Comparison of ENCODE assay signal across 31 cellular contexts in genomic region chr11:42237701-42238235, GRCh38.
DNase-seq lines count a peak whose midpoint lies in the region; ATAC-seq and TF ChIP-seq lines count a peak whose summit lies in the region.
"Had no signal": no experiment of that assay in that cellular context is flagged by ENCODE, and none has a peak within 500 bp of the region (broad histone marks: within the 10 kb centered on the region; RNA-seq: fewer than 3 reads in every experiment).

No MANE protein-coding gene starts in this region.

- no peak for ATAC-seq in GM21360 (IDR thresholded peaks at IDR 0.05; ENCODE audit: unreplicated experiment)
- ATAC-seq: gastrocnemius medialis, left lobe of liver, right lobe of liver had no signal

- peak overlapping the region; percentile 87 for H3K27ac ChIP-seq in brain microvascular endothelial cell
- H3K27ac ChIP-seq: ascending aorta, epithelial cell of prostate, gastrocnemius medialis, hepatocyte, right lobe of liver, thoracic aorta, uterus, WERI-Rb-1 had no signal

- no peak for TF ChIP-seq CTCF in AG04449 (IDR thresholded peaks at IDR 0.05; ENCODE audit: insufficient read depth, low read length, missing control alignments)
- TF ChIP-seq CTCF in HFFc6 (IDR thresholded peaks at IDR 0.05), result no peak
- no peak for TF ChIP-seq CTCF in brain microvascular endothelial cell (IDR thresholded peaks at IDR 0.05; ENCODE audit: low read depth, low read length, missing control alignments)

- DNase-seq in AG04449 (ENCODE audit: low read depth, low spot score) (peak; percentile 77), HFFc6 (peak; percentile 87), brain microvascular endothelial cell (peak; percentile 72), inferior parietal cortex (ENCODE audit: extremely low spot score) (peak; percentile 17), 8988T (no peak), NCI-H1417 treated with DMSO at 0.1 percent for 48 hours (lab: John Stamatoyannopoulos, UW) (no peak), germinal center (ENCODE audit: low spot score) (no peak)
- DNase-seq: activated CD4-positive, alpha-beta T cell treated with anti-CD3 and anti-CD28 coated beads for 48 hours; activated CD8-positive, alpha-beta memory T cell treated with anti-CD3 and anti-CD28 coated beads for 24 hours; activated effector memory CD4-positive, alpha-beta T cell treated with Interleukin-2 at 50 U/mL for 16 hours; activated naive CD8-positive, alpha-beta T cell treated with anti-CD3 and anti-CD28 coated beads, Interleukin-2, amount 10 ng/mL, durations not matched to agents 7 days and 5 days; BE2C; effector CD4-positive, alpha-beta T cell; gastrocnemius medialis; HCEC 1CT; KBM-7; NCI-H1417; NCI-H345; OCI-M1; right lobe of liver; Right ventricle myocardium superior; stimulated activated naive CD4-positive, alpha-beta T cell; uterus; WERI-Rb-1 had no signal

- H3K36me3 ChIP-seq in brain microvascular endothelial cell (replicated peaks), result no peaks in the 10 kb centered on the region
- H3K36me3 ChIP-seq: ascending aorta, BE2C, gastrocnemius medialis, right lobe of liver, thoracic aorta, uterus, WERI-Rb-1 had no signal

- CTCF ChIA-PET in AG04449 (lab: Yijun Ruan, JAX), result interaction anchor here (1.6 kb wide), 1 partner anchor 626 kb away, joined by 4 read pairs; no protein-coding TSS in a partner anchor

- POLR2A ChIA-PET in AG04449 (lab: Yijun Ruan, JAX), result no interaction called here

- no peaks in the 10 kb centered on the region for H3K27me3 ChIP-seq in brain microvascular endothelial cell (replicated peaks)
- H3K27me3 ChIP-seq: ascending aorta, BE2C, gastrocnemius medialis, hepatocyte, right lobe of liver, uterus had no signal

- H3K4me3 ChIP-seq in AG04449 (ENCODE audit: low read depth, low read length) (no peak overlapping the region), brain microvascular endothelial cell (ENCODE audit: low read depth, low read length) (no peak overlapping the region)
- H3K4me3 ChIP-seq: ascending aorta, gastrocnemius medialis, hepatocyte, right lobe of liver, thoracic aorta, uterus had no signal

- peaks cover 8% of the 10 kb centered on the region; the same call in 1 of the 2 replicates for H3K9me3 Mint-ChIP-seq in HFFc6

- no peaks in the 10 kb centered on the region; the same call in 1 of the 2 replicates for H3K27me3 Mint-ChIP-seq in HFFc6 (ENCODE audit: insufficient read depth)
- H3K27me3 Mint-ChIP-seq: activated naive CD8-positive, alpha-beta T cell treated with anti-CD3 and anti-CD28 coated beads, Interleukin-2, amount 10 ng/mL, durations not matched to agents 7 days and 5 days had no signal

- no peaks in the 10 kb centered on the region for H3K36me3 Mint-ChIP-seq in HFFc6 (ENCODE audit: low read depth)
- H3K36me3 Mint-ChIP-seq: activated naive CD8-positive, alpha-beta T cell treated with anti-CD3 and anti-CD28 coated beads, Interleukin-2, amount 10 ng/mL, durations not matched to agents 7 days and 5 days had no signal

- no peak overlapping the region; the same call in 1 of the 2 replicates for H3K4me3 Mint-ChIP-seq in HFFc6
- H3K4me3 Mint-ChIP-seq: activated naive CD8-positive, alpha-beta T cell treated with anti-CD3 and anti-CD28 coated beads, Interleukin-2, amount 10 ng/mL, durations not matched to agents 7 days and 5 days; T-helper 2 cell treated with Interferon-gamma antibody and Interleukin-4, amounts not matched to agents 5 μg/mL and 100 μg/mL, for 36 hours had no signal

- peaks cover 66% of the 10 kb centered on the region; the same call in 1 of the 2 replicates for H3K4me1 Mint-ChIP-seq in HFFc6 (ENCODE audit: low read depth)
- H3K4me1 Mint-ChIP-seq: activated naive CD8-positive, alpha-beta T cell treated with anti-CD3 and anti-CD28 coated beads, Interleukin-2, amount 10 ng/mL, durations not matched to agents 7 days and 5 days had no signal

- H3K27ac Mint-ChIP-seq in HFFc6, result peak overlapping the region; percentile 83; the same call in 1 of the 2 replicates
- H3K27ac Mint-ChIP-seq: activated naive CD8-positive, alpha-beta T cell treated with anti-CD3 and anti-CD28 coated beads, Interleukin-2, amount 10 ng/mL, durations not matched to agents 7 days and 5 days; T-helper 2 cell treated with Interferon-gamma antibody and Interleukin-4, amounts not matched to agents 5 μg/mL and 100 μg/mL, for 36 hours had no signal

- in situ Hi-C loops in brain microvascular endothelial cell (cut with HindIII; ENCODE audit: low pct_ligation_motif_present, low sequenced_read_pairs), result no loop called here

Comparison
In these comparisons a context has a peak if more than half of its experiments do, and no peak if none do; other contexts are left out.
1. DNase-seq: peak in AG04449 (single experiment), HFFc6 (single experiment), brain microvascular endothelial cell (single experiment) and inferior parietal cortex (single experiment); none in 8988T (single experiment), NCI-H1417 treated with DMSO at 0.1 percent for 48 hours (single experiment) and germinal center (single experiment).